Comparison of ENCODE assay signal across 7 cellular contexts in genomic region chr22:16352637-16353036, GRCh38.
DNase-seq lines count a peak whose midpoint lies in the region; ATAC-seq and TF ChIP-seq lines count a peak whose summit lies in the region.
"Not testable (repeated sequence)": the region's sequence is repeated elsewhere in the genome, so short reads cannot be mapped to it uniquely, and the experiment has no call there.

No MANE protein-coding gene starts in this region.

- no CpG with 5 or more reads among the region's 8 CpGs for WGBS in right cardiac atrium
- no CpG with 5 or more reads among the region's 8 CpGs for WGBS in aorta, 2 donors

- not testable (repeated sequence) for DNase-seq in Right ventricle myocardium superior; right cardiac atrium; mucosa of descending colon; sciatic nerve (ENCODE audit: low spot score); aorta

- not testable (repeated sequence) for H3K4me1 ChIP-seq in right cardiac atrium (ENCODE audit: control insufficient read depth, insufficient read depth, low read length); mucosa of descending colon (ENCODE audit: low read depth); aorta (ENCODE audit: control insufficient read depth in 1 of 2, insufficient read depth in 2 of 2, low read length in 2 of 2)

- H3K27me3 ChIP-seq in right cardiac atrium (ENCODE audit: control insufficient read depth, insufficient read depth); aorta (ENCODE audit: control insufficient read depth in 1 of 2, insufficient read depth in 2 of 2, low read length in 1 of 2): not testable (repeated sequence)

- not testable (repeated sequence) for H3K36me3 ChIP-seq in mucosa of descending colon (ENCODE audit: low read depth); aorta (ENCODE audit: control insufficient read depth in 1 of 2, insufficient read depth in 2 of 2, low read length in 1 of 2)

- intact Hi-C loops in Right ventricle myocardium superior (cut with DNase I); right cardiac atrium (cut with DNase I); mucosa of descending colon (cut with DNase I, micrococcal nuclease); sciatic nerve (cut with DNase I); aorta (cut with DNase I): not testable (repeated sequence)

- H3K9me3 ChIP-seq in right cardiac atrium (ENCODE audit: control insufficient read depth, low read length); mucosa of descending colon; aorta (ENCODE audit: control insufficient read depth, low read length): not testable (repeated sequence)

- not testable (repeated sequence) for H3K27ac ChIP-seq in right cardiac atrium (ENCODE audit: low read length); aorta (ENCODE audit: low read depth in 1 of 2, low read length in 2 of 2)

- not testable (repeated sequence) for H3K4me3 ChIP-seq in right cardiac atrium (ENCODE audit: low read length); mucosa of descending colon; aorta (ENCODE audit: low read length in 2 of 2)

- not testable (repeated sequence) for TF ChIP-seq CTCF in mucosa of descending colon (IDR thresholded peaks at IDR 0.05)

- ATAC-seq in HG03439 (IDR thresholded peaks at IDR 0.05; ENCODE audit: unreplicated experiment) (peak; percentile 58), esophagus mucosa (peak; percentile 75), Right ventricle myocardium superior (ENCODE audit: poor library complexity) (peak; percentile 59), right cardiac atrium (peak; percentile 79 to 81), mucosa of descending colon (peak; percentile 58), sciatic nerve (peak; percentile 88), aorta (ENCODE audit: low FRiP score) (peak; percentile 96)
